10 cellular contexts compared by ENCODE assay signal in the genomic region with DNA sequence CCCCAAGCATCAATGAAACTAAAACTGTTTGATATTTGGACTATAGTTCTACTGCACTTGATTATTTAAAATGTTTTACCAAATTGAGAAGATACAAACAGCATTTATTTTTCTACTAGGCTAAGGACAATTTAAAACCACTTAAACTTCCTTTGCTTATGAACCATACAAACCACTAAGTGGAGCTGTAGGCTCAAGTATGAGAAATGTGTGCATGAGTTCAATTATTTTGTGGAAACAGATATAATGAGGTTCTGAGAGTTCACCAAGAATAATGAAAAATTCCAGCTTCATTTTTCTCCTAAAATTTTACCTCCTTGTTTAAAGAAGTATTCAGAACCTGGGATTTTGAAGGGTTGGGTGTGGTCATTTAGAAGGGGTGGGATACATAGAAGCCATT.
DNase-seq lines count a peak whose midpoint lies in the region; ATAC-seq, FAIRE-seq and TF ChIP-seq lines count a peak whose summit lies in the region.
"Had no signal": no experiment of that assay in that cellular context is flagged by ENCODE, and none has a peak within 500 bp of the region (broad histone marks: within the 10 kb centered on the region; RNA-seq: fewer than 3 reads in every experiment).

No MANE protein-coding gene starts in this region.

- ATAC-seq in stimulated activated naive B cell treated with anti-CD40 and anti-IgM and Interleukin-4, amounts not matched to agents 10 μg/mL and 1 μg/mL and 100 μg/mL, for 72 hours (replicated peaks), result no peak
- no peak for ATAC-seq in HG03521 (IDR thresholded peaks at IDR 0.05; ENCODE audit: unreplicated experiment)
- ATAC-seq: stimulated activated naive CD8-positive, alpha-beta T cell treated with anti-CD3 and anti-CD28 coated beads, Interleukin-15, Interleukin-2, amounts not matched to agents 100 U/mL and 50 U/mL, for 24 hours had no signal

- no peaks in the 10 kb centered on the region for H3K36me3 Mint-ChIP-seq in stimulated activated naive B cell treated with anti-CD40 and anti-IgM and Interleukin-4, amounts not matched to agents 10 μg/mL and 1 μg/mL and 100 μg/mL, for 72 hours

- no peak overlapping the region for H3K4me3 Mint-ChIP-seq in stimulated activated naive B cell treated with anti-CD40 and anti-IgM and Interleukin-4, amounts not matched to agents 10 μg/mL and 1 μg/mL and 100 μg/mL, for 72 hours

- peak; percentile 8 for TF ChIP-seq CTCF in D721Med (IDR thresholded peaks at IDR 0.05; ENCODE audit: insufficient read depth, missing control alignments)
- peak; percentile 45 for TF ChIP-seq CTCF in MM.1S (IDR thresholded peaks at IDR 0.05; ENCODE audit: low read length)
- peak in 1 of 4 experiments; percentile 13 for TF ChIP-seq CTCF in uterus (IDR thresholded peaks at IDR 0.05)

- no peak overlapping the region for H4K91ac ChIP-seq in mesenchymal stem cell (ENCODE audit: low read length)

- no peak overlapping the region for H3K14ac ChIP-seq in mesenchymal stem cell (ENCODE audit: low read length in 2 of 2)

- FAIRE-seq in D721Med (lab: Jason Lieb, UNC), result no peak

- H3K9me3 ChIP-seq in MM.1S (replicated peaks; ENCODE audit: insufficient read depth, low read length) (no peaks in the 10 kb centered on the region), mesenchymal stem cell (ENCODE audit: control insufficient read depth, low read length) (no peaks in the 10 kb centered on the region), uterus (no peaks in the 10 kb centered on the region)

- peaks cover 0 to 6% of the 10 kb centered on the region in 2 donors for H3K9me3 Mint-ChIP-seq in stimulated activated naive B cell treated with anti-CD40 and anti-IgM and Interleukin-4, amounts not matched to agents 10 μg/mL and 1 μg/mL and 100 μg/mL, for 72 hours

- no peaks in the 10 kb centered on the region for H3K79me1 ChIP-seq in mesenchymal stem cell (replicated peaks; ENCODE audit: low read length, poor library complexity, severe bottlenecking)

- H3K18ac ChIP-seq in mesenchymal stem cell (ENCODE audit: low read depth in 1 of 2, low read length in 2 of 2), result no peak overlapping the region

- no peak overlapping the region for H3K4me2 ChIP-seq in MM.1S (ENCODE audit: low read depth, low read length)
- H3K4me2 ChIP-seq in mesenchymal stem cell (ENCODE audit: low read length, poor library complexity, severe bottlenecking), result no peak overlapping the region

- H3K79me2 ChIP-seq in MM.1S (ENCODE audit: low read length), result no peaks in the 10 kb centered on the region

- no peaks in the 10 kb centered on the region for H3K27me3 Mint-ChIP-seq in stimulated activated naive B cell treated with anti-CD40 and anti-IgM and Interleukin-4, amounts not matched to agents 10 μg/mL and 1 μg/mL and 100 μg/mL, for 72 hours

- no peak overlapping the region for H2BK5ac ChIP-seq in mesenchymal stem cell (ENCODE audit: low read depth, low read length, poor library complexity, severe bottlenecking)

- no peak overlapping the region for H2BK12ac ChIP-seq in mesenchymal stem cell (ENCODE audit: low read length in 2 of 2)

- no peak for TF ChIP-seq POLR2A in uterus (IDR thresholded peaks at IDR 0.05)

- H2AFZ ChIP-seq in MM.1S (ENCODE audit: low read length) (no peak overlapping the region), mesenchymal stem cell (ENCODE audit: low read depth, low read length) (no peak overlapping the region)

- H3K27me3 ChIP-seq in MM.1S (replicated peaks; ENCODE audit: insufficient read depth, low read length), result no peaks in the 10 kb centered on the region
- peaks cover 0 to 12% of the 10 kb centered on the region in 2 experiments for H3K27me3 ChIP-seq in mesenchymal stem cell (ENCODE audit: control insufficient read depth in 1 of 2, insufficient read depth in 1 of 2, low read length in 2 of 2)
- peaks cover 0 to 9% of the 10 kb centered on the region in 2 donors for H3K27me3 ChIP-seq in uterus

- no peaks in the 10 kb centered on the region for H3F3A ChIP-seq in MM.1S (ENCODE audit: insufficient read depth, low read length)

- no peak overlapping the region for H3K23ac ChIP-seq in mesenchymal stem cell (ENCODE audit: low read length in 2 of 2)

- intact Hi-C loops in uterus (cut with DNase I; ENCODE audit: low total_unique reads), result no loop called here

- no peak overlapping the region for H2AK5ac ChIP-seq in mesenchymal stem cell (ENCODE audit: low read length, severe bottlenecking)

- H4K20me1 ChIP-seq in MM.1S (ENCODE audit: insufficient read depth, low read length), result no peaks in the 10 kb centered on the region

- no peaks in the 10 kb centered on the region for H3K4me1 ChIP-seq in MM.1S (ENCODE audit: low read length)
- no peaks in the 10 kb centered on the region for H3K4me1 ChIP-seq in mesenchymal stem cell (ENCODE audit: control insufficient read depth, insufficient read depth, low read depth, low read length)
- no peaks in the 10 kb centered on the region for H3K4me1 ChIP-seq in uterus

- H2BK120ac ChIP-seq in mesenchymal stem cell (ENCODE audit: low read depth, low read length), result no peak overlapping the region

- H2BK15ac ChIP-seq in mesenchymal stem cell (ENCODE audit: low read depth, poor library complexity, severe bottlenecking), result no peak overlapping the region

- H3K27ac ChIP-seq in MM.1S (ENCODE audit: low read length) (no peak overlapping the region), mesenchymal stem cell (ENCODE audit: low read length, poor library complexity, severe bottlenecking) (no peak overlapping the region), uterus (no peak overlapping the region)

- no peak overlapping the region for H3K4ac ChIP-seq in mesenchymal stem cell (ENCODE audit: low read depth in 1 of 2, low read length in 2 of 2)

- no peak for DNase-seq in D721Med (ENCODE audit: insufficient read length, low spot score)
- DNase-seq in MM.1S, result peak; percentile 23
- peak; percentile 0 for DNase-seq in cerebellar cortex (ENCODE audit: low spot score)
- peak; percentile 22 for DNase-seq in mesenchymal stem cell
- no peak for DNase-seq in activated gamma-delta T cell treated with Interleukin-2 at 50 U/mL for 16 hours
- no peak for DNase-seq in stimulated activated naive B cell treated with anti-CD40 and anti-IgM and Interleukin-4, amounts not matched to agents 10 μg/mL and 1 μg/mL and 100 μg/mL, for 72 hours
- DNase-seq in uterus, result no peak
- DNase-seq: amniotic stem cell; stimulated activated naive CD8-positive, alpha-beta T cell treated with anti-CD3 and anti-CD28 coated beads, Interleukin-15, Interleukin-2, amounts not matched to agents 100 U/mL and 50 U/mL, for 24 hours had no signal

- no peak overlapping the region for H3K27ac Mint-ChIP-seq in stimulated activated naive B cell treated with anti-CD40 and anti-IgM and Interleukin-4, amounts not matched to agents 10 μg/mL and 1 μg/mL and 100 μg/mL, for 72 hours

- H3K36me3 ChIP-seq in MM.1S (replicated peaks; ENCODE audit: insufficient read depth, low read length) (no peaks in the 10 kb centered on the region), mesenchymal stem cell (ENCODE audit: control insufficient read depth in 1 of 2, insufficient read depth in 2 of 2, low read depth in 1 of 2, low read length in 2 of 2) (no peaks in the 10 kb centered on the region), uterus (no peaks in the 10 kb centered on the region)

- H3K9me2 ChIP-seq in MM.1S (replicated peaks; ENCODE audit: insufficient read depth, low read length), result no peaks in the 10 kb centered on the region

- no peaks in the 10 kb centered on the region for H3K4me1 Mint-ChIP-seq in stimulated activated naive B cell treated with anti-CD40 and anti-IgM and Interleukin-4, amounts not matched to agents 10 μg/mL and 1 μg/mL and 100 μg/mL, for 72 hours

- H3K4me3 ChIP-seq in MM.1S (ENCODE audit: low read length), result no peak overlapping the region
- no peak overlapping the region for H3K4me3 ChIP-seq in mesenchymal stem cell (ENCODE audit: insufficient read depth in 1 of 2, low read depth in 1 of 2, low read length in 2 of 2)
- no peak overlapping the region for H3K4me3 ChIP-seq in uterus

- no peak overlapping the region for H4K8ac ChIP-seq in mesenchymal stem cell (ENCODE audit: low read length)

- H3K9ac ChIP-seq in MM.1S (ENCODE audit: low read length) (no peak overlapping the region), mesenchymal stem cell (ENCODE audit: low read length) (no peak overlapping the region)

Comparison
In these comparisons a context has a peak if more than half of its experiments do, and no peak if none do; other contexts are left out.
1. DNase-seq: peak in MM.1S (single experiment), cerebellar cortex (single experiment) and mesenchymal stem cell (single experiment); none in D721Med (single experiment), activated gamma-delta T cell treated with Interleukin-2 at 50 U/mL for 16 hours (single experiment), stimulated activated naive B cell treated with anti-CD40 and anti-IgM and Interleukin-4, amounts not matched to agents 10 μg/mL and 1 μg/mL and 100 μg/mL, for 72 hours (single experiment) and uterus (0 of 2).